13 cellular contexts compared by ENCODE assay signal in the genomic region with DNA sequence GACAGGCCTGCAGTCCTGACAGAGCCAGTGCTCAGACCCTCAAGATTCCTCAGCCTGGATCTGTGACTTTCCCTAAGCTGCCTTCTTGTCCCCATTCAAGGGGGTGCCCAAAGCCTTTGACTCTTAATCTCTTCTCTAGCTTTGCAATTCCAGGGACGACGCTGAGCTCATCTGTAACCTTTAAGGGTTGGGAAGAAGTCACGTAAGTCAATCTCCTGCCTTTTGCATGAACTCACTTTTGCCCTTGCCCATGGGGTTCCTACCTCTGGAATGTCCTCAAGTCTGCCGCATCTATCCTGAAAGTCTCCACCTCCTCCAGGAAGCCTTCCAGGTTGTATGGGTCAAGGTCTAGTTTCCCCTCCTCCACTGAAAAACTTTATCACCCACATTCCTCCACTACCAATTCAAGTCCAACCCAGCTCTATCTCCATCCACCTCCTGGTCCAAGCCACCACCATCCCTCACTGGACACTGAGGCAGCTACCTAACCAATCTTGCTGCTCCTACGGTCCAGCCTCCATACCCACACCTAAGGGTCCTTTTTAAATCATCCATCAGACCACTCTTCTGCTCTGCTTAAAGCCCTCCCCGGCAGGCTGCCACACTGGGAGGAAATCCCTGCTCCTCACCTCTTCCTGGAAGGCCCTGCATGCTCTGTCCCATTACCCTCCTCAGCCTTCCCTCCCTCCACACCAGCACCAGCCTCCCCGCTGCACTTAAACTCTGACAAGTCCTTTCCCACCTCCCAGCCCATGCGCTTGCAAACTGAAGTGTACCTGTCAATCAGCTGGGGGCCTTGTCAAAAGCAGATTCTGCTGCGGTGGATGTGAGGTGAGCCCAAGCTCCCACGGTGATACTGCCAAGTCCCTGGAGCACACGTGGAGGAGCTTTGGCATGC. TPM values are rescaled to one million over a fixed set of nuclear protein-coding genes. Genes with fewer than 3 reads are reported as not detected.
A peak's percentile ranks its signal among the peaks of the same experiment; 100 is the strongest.
DNase-seq lines count a peak whose midpoint lies in the region; ATAC-seq and TF ChIP-seq lines count a peak whose summit lies in the region.
"Had no signal": no experiment of that assay in that cellular context is flagged by ENCODE, and none has a peak within 500 bp of the region (broad histone marks: within the 10 kb centered on the region; RNA-seq: fewer than 3 reads in every experiment).

No MANE protein-coding gene starts in this region.

- no peaks in the 10 kb centered on the region for H3K36me3 ChIP-seq in vagina
- no peaks in the 10 kb centered on the region for H3K36me3 ChIP-seq in BE2C
- H3K36me3 ChIP-seq: stomach had no signal

- H3K27me3 ChIP-seq in vagina (no peaks in the 10 kb centered on the region), BE2C (no peaks in the 10 kb centered on the region)
- H3K27me3 ChIP-seq: stomach had no signal

- no peak for TF ChIP-seq POLR2A in vagina (IDR thresholded peaks at IDR 0.05)

- peak; percentile 32 for DNase-seq in CD14-positive monocyte (ENCODE audit: low spot score)
- DNase-seq in natural killer cell: no peak
- no peak for DNase-seq in vagina (ENCODE audit: extremely low spot score in 2 of 2)
- no peak for DNase-seq in cerebellum (ENCODE audit: low spot score)
- no peak for DNase-seq in BE2C
- DNase-seq: activated CD8-positive, alpha-beta memory T cell treated with anti-CD3 and anti-CD28 coated beads, Interleukin-2, amount 50 U/mL, for 4 hours; DMS153; KG1; stomach had no signal

- H3K27ac ChIP-seq in cingulate gyrus (ENCODE audit: low read depth, low read length) (peak overlapping the region; percentile 81), vagina (no peak overlapping the region)

- H3K9me3 Mint-ChIP-seq in CD14-positive monocyte (peaks cover 0 to 1% (median 0%) of the 10 kb centered on the region in 7 donors), IgD-negative memory B cell (no peaks in the 10 kb centered on the region), natural killer cell (no peaks in the 10 kb centered on the region)

- peak overlapping the region; percentile 87 to 96 (median 91) for H3K27ac Mint-ChIP-seq in CD14-positive monocyte
- peak overlapping the region; percentile 36 to 95 (median 69) for H3K27ac Mint-ChIP-seq in IgD-negative memory B cell
- peak overlapping the region; percentile 87 to 92 for H3K27ac Mint-ChIP-seq in natural killer cell

- H3K4me3 Mint-ChIP-seq in CD14-positive monocyte (peak overlapping the region; percentile 48 to 74), IgD-negative memory B cell (peak overlapping the region in 2 of 4 donors; percentile 86 to 91), natural killer cell (peak overlapping the region; percentile 61)

- H3K4me3 ChIP-seq in vagina: no peak overlapping the region
- no peak overlapping the region for H3K4me3 ChIP-seq in BE2C (ENCODE audit: low read depth, low read length)
- H3K4me3 ChIP-seq: skin epidermis, stomach had no signal

- no peak for TF ChIP-seq CTCF in CD14-positive monocyte (IDR thresholded peaks at IDR 0.05)
- no peak for TF ChIP-seq CTCF in natural killer cell (IDR thresholded peaks at IDR 0.05)
- no peak for TF ChIP-seq CTCF in vagina (IDR thresholded peaks at IDR 0.05)
- TF ChIP-seq CTCF in BE2C (IDR thresholded peaks at IDR 0.05; ENCODE audit: low read depth, low read length): no peak

- H3K9me3 ChIP-seq in vagina: no peaks in the 10 kb centered on the region
- no peaks in the 10 kb centered on the region for H3K9me3 ChIP-seq in BE2C
- H3K9me3 ChIP-seq: stomach had no signal

- intact Hi-C loops in CD14-positive monocyte (cut with micrococcal nuclease): no loop called here
- intact Hi-C loops in natural killer cell (cut with micrococcal nuclease): loop anchor here (2.0 kb wide), 1 partner anchor 21 kb away; no protein-coding TSS in a partner anchor
- intact Hi-C loops in vagina (cut with DNase I): no loop called here

- H3K4me1 ChIP-seq in vagina (no peaks in the 10 kb centered on the region), BE2C (no peaks in the 10 kb centered on the region)

- H3K27me3 Mint-ChIP-seq in CD14-positive monocyte (ENCODE audit: low read depth in 3 of 3) (peaks cover 0 to 2% (median 0%) of the 10 kb centered on the region in 3 donors), IgD-negative memory B cell (no peaks in the 10 kb centered on the region), natural killer cell (ENCODE audit: low read depth in 2 of 2) (no peaks in the 10 kb centered on the region)

- H3K4me1 Mint-ChIP-seq in CD14-positive monocyte: peaks cover 86% of the 10 kb centered on the region
- H3K4me1 Mint-ChIP-seq in IgD-negative memory B cell: peaks cover 61 to 82% (median 65%) of the 10 kb centered on the region in 3 donors
- peaks cover 61 to 85% of the 10 kb centered on the region in 2 donors for H3K4me1 Mint-ChIP-seq in natural killer cell

- no peak for ATAC-seq in natural killer cell
- no peak for ATAC-seq in activated CD4-positive, CD25-positive, alpha-beta regulatory T cell treated with anti-CD3 and anti-CD28 coated beads, Interleukin-2, amount 50 U/mL, for 24 hours

- peaks cover 27 to 28% of the 10 kb centered on the region in 2 donors for H3K36me3 Mint-ChIP-seq in CD14-positive monocyte
- peaks cover 11% of the 10 kb centered on the region for H3K36me3 Mint-ChIP-seq in IgD-negative memory B cell
- no peaks in the 10 kb centered on the region for H3K36me3 Mint-ChIP-seq in natural killer cell

RNA-seq across cellular contexts. Expression of a gene that starts 29.7 kb away (rescaled TPM):
- 10 to 100 TPM; 24.3 to 27.5 TPM for polyA plus RNA-seq in CD14-positive monocyte
- polyA plus RNA-seq in IgD-negative memory B cell: 41.7 TPM
- 100 to 1,000 TPM; 382 to 392 (median 389) TPM for total RNA-seq in natural killer cell
- total RNA-seq in vagina: 17.7 TPM
- 55.3 TPM for total RNA-seq in cerebellum
- polyA plus RNA-seq in BE2C (2012; ENCODE audit: insufficient read depth, insufficient read length, low read depth): 8.8 TPM
